In the genomic region with DNA sequence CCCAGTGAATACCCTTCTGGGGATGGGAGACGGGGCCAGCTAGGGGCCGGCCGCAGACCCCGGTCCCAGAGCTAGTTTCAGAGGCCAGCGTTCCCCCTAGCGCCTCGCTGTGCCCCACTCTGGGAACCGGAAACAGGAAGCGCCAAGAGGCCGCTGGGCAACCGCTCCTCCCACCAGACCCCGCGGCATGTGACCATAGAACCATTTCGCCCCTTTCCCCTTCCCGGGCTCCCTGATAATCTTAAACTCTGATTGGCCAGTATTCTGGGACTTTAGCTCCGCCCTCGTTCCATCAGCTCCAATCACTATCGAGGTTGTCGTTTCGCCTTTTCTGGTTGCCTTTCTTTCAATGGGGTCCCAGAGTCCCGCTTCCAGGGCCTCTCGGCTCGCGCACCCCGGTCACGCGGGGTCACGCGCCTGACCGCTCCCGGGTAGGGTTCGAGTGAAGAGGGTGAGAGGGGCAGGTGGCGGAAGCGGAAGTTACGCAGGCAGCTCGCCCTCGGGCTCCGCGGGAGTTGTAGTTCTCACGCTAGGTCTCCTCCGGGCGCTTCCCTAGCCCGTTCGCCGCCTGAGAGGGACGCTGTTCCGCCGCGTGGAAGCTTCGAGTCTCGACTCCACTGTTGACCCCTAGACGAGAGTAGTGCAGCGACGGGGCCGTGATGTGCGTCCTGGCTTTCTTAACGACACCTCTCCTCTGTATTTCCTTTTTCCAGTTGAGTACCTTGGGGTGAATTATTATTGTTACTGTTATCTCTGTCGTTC, we compare ENCODE assay signal across 1 cellular context.
TF ChIP-seq lines count a peak whose summit lies in the region.

A gene (minus strand): TSS at position 121 of the 762 bp plus-strand sequence. CDS start 3,241 bp downstream, outside the sequence.

TF ChIP-seq in HepG2, 621 proteins besides CTCF, POLR2A, EP300 and RAD21 (continued from another document and continues in another):
- TF ChIP-seq, protein P1, sequence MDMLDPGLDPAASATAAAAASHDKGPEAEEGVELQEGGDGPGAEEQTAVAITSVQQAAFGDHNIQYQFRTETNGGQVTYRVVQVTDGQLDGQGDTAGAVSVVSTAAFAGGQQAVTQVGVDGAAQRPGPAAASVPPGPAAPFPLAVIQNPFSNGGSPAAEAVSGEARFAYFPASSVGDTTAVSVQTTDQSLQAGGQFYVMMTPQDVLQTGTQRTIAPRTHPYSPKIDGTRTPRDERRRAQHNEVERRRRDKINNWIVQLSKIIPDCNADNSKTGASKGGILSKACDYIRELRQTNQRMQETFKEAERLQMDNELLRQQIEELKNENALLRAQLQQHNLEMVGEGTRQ (IDR thresholded peaks at IDR 0.05; ENCODE audit: low read depth, low read length), result peak; percentile 84
- TF ChIP-seq, protein P1 (CRISPR knock-in tag; IDR thresholded peaks at IDR 0.05; ENCODE audit: borderline replicate concordance), result peak; percentile 95
- TF ChIP-seq GTF3A (CRISPR knock-in tag; conservative IDR thresholded peaks at IDR 0.05), result peak; percentile 65; the same call in 1 of the 2 replicates
- TF ChIP-seq NR1H2 (CRISPR knock-in tag; IDR thresholded peaks at IDR 0.05; ENCODE audit: borderline replicate concordance, low read depth), result no peak
- TF ChIP-seq CBX5 (CRISPR knock-in tag; IDR thresholded peaks at IDR 0.05; ENCODE audit: borderline replicate concordance), result peak; percentile 41; the same call in 1 of the 2 replicates
- TF ChIP-seq ZNF572 (CRISPR knock-in tag; IDR thresholded peaks at IDR 0.05), result no peak
- TF ChIP-seq ZBTB3 (CRISPR knock-in tag; IDR thresholded peaks at IDR 0.05; ENCODE audit: borderline replicate concordance, low read depth), result peak; percentile 37; the same call in 1 of the 2 replicates
- peak; percentile 83 for TF ChIP-seq MED13 (CRISPR knock-in tag; IDR thresholded peaks at IDR 0.05)
- no peak for TF ChIP-seq ZNF552 (CRISPR knock-in tag; IDR thresholded peaks at IDR 0.05; ENCODE audit: borderline replicate concordance)
- TF ChIP-seq ZNF274 (CRISPR knock-in tag; IDR thresholded peaks at IDR 0.05), result 0 out of 2 replicates have a peak, but pooled peaks have one; percentile 39
- no peak for TF ChIP-seq CCAR2 (optimal IDR thresholded peaks at IDR 0.05; ENCODE audit: low read depth, low read length)
- TF ChIP-seq, protein P2, sequence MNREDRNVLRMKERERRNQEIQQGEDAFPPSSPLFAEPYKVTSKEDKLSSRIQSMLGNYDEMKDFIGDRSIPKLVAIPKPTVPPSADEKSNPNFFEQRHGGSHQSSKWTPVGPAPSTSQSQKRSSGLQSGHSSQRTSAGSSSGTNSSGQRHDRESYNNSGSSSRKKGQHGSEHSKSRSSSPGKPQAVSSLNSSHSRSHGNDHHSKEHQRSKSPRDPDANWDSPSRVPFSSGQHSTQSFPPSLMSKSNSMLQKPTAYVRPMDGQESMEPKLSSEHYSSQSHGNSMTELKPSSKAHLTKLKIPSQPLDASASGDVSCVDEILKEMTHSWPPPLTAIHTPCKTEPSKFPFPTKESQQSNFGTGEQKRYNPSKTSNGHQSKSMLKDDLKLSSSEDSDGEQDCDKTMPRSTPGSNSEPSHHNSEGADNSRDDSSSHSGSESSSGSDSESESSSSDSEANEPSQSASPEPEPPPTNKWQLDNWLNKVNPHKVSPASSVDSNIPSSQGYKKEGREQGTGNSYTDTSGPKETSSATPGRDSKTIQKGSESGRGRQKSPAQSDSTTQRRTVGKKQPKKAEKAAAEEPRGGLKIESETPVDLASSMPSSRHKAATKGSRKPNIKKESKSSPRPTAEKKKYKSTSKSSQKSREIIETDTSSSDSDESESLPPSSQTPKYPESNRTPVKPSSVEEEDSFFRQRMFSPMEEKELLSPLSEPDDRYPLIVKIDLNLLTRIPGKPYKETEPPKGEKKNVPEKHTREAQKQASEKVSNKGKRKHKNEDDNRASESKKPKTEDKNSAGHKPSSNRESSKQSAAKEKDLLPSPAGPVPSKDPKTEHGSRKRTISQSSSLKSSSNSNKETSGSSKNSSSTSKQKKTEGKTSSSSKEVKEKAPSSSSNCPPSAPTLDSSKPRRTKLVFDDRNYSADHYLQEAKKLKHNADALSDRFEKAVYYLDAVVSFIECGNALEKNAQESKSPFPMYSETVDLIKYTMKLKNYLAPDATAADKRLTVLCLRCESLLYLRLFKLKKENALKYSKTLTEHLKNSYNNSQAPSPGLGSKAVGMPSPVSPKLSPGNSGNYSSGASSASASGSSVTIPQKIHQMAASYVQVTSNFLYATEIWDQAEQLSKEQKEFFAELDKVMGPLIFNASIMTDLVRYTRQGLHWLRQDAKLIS (CRISPR knock-in tag; IDR thresholded peaks at IDR 0.05), result no peak
- peak; percentile 20; the same call in 1 of the 2 replicates for TF ChIP-seq ZSCAN12 (CRISPR knock-in tag; IDR thresholded peaks at IDR 0.05)
- no peak for TF ChIP-seq SOX13 (IDR thresholded peaks at IDR 0.05)
- no peak; a peak in 2 of 4 replicates for TF ChIP-seq SOX13 (CRISPR knock-in tag; conservative IDR thresholded peaks at IDR 0.05 in 1 of 2, IDR thresholded peaks at IDR 0.05 in 1 of 2)
- TF ChIP-seq HNF4G (IDR thresholded peaks at IDR 0.05; ENCODE audit: borderline replicate concordance, low read depth, low read length), result no peak
- TF ChIP-seq HNF4G (CRISPR knock-in tag; IDR thresholded peaks at IDR 0.05; ENCODE audit: borderline replicate concordance, low read depth), result no peak
- no peak for TF ChIP-seq ZNF251 (CRISPR knock-in tag; IDR thresholded peaks at IDR 0.05)
- peak; percentile 30; the same call in 1 of the 2 replicates for TF ChIP-seq ELF3 (CRISPR knock-in tag; IDR thresholded peaks at IDR 0.05)
- TF ChIP-seq ZNF605 (CRISPR knock-in tag; IDR thresholded peaks at IDR 0.05), result no peak
- no peak for TF ChIP-seq MBD4 (IDR thresholded peaks at IDR 0.05; ENCODE audit: borderline replicate concordance, low read length)
- peak; percentile 71 for TF ChIP-seq TAF15 (IDR thresholded peaks at IDR 0.05; ENCODE audit: low read depth, low read length, poor library complexity, severe bottlenecking)
- TF ChIP-seq, protein P3, sequence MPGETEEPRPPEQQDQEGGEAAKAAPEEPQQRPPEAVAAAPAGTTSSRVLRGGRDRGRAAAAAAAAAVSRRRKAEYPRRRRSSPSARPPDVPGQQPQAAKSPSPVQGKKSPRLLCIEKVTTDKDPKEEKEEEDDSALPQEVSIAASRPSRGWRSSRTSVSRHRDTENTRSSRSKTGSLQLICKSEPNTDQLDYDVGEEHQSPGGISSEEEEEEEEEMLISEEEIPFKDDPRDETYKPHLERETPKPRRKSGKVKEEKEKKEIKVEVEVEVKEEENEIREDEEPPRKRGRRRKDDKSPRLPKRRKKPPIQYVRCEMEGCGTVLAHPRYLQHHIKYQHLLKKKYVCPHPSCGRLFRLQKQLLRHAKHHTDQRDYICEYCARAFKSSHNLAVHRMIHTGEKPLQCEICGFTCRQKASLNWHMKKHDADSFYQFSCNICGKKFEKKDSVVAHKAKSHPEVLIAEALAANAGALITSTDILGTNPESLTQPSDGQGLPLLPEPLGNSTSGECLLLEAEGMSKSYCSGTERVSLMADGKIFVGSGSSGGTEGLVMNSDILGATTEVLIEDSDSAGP (CRISPR knock-in tag; IDR thresholded peaks at IDR 0.05; ENCODE audit: borderline replicate concordance), result peak; percentile 79
- TF ChIP-seq HNRNPLL (IDR thresholded peaks at IDR 0.05; ENCODE audit: low read depth, low read length, poor library complexity, severe bottlenecking), result peak; percentile 77
- TF ChIP-seq, protein P4, sequence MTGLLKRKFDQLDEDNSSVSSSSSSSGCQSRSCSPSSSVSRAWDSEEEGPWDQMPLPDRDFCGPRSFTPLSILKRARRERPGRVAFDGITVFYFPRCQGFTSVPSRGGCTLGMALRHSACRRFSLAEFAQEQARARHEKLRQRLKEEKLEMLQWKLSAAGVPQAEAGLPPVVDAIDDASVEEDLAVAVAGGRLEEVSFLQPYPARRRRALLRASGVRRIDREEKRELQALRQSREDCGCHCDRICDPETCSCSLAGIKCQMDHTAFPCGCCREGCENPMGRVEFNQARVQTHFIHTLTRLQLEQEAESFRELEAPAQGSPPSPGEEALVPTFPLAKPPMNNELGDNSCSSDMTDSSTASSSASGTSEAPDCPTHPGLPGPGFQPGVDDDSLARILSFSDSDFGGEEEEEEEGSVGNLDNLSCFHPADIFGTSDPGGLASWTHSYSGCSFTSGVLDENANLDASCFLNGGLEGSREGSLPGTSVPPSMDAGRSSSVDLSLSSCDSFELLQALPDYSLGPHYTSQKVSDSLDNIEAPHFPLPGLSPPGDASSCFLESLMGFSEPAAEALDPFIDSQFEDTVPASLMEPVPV (CRISPR knock-in tag; IDR thresholded peaks at IDR 0.05), result peak; percentile 86
- TF ChIP-seq CREB1 (IDR thresholded peaks at IDR 0.05), result peak; percentile 89
- TF ChIP-seq CREB1 (CRISPR knock-in tag; IDR thresholded peaks at IDR 0.05), result peak; percentile 99
- TF ChIP-seq MATR3 (CRISPR knock-in tag; IDR thresholded peaks at IDR 0.05), result no peak
- TF ChIP-seq ZNF629 (CRISPR knock-in tag; conservative IDR thresholded peaks at IDR 0.05), result no peak
- TF ChIP-seq, protein P5, sequence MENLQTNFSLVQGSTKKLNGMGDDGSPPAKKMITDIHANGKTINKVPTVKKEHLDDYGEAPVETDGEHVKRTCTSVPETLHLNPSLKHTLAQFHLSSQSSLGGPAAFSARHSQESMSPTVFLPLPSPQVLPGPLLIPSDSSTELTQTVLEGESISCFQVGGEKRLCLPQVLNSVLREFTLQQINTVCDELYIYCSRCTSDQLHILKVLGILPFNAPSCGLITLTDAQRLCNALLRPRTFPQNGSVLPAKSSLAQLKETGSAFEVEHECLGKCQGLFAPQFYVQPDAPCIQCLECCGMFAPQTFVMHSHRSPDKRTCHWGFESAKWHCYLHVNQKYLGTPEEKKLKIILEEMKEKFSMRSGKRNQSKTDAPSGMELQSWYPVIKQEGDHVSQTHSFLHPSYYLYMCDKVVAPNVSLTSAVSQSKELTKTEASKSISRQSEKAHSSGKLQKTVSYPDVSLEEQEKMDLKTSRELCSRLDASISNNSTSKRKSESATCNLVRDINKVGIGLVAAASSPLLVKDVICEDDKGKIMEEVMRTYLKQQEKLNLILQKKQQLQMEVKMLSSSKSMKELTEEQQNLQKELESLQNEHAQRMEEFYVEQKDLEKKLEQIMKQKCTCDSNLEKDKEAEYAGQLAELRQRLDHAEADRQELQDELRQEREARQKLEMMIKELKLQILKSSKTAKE (CRISPR knock-in tag; IDR thresholded peaks at IDR 0.05; ENCODE audit: borderline replicate concordance), result no peak
- TF ChIP-seq, protein P6, sequence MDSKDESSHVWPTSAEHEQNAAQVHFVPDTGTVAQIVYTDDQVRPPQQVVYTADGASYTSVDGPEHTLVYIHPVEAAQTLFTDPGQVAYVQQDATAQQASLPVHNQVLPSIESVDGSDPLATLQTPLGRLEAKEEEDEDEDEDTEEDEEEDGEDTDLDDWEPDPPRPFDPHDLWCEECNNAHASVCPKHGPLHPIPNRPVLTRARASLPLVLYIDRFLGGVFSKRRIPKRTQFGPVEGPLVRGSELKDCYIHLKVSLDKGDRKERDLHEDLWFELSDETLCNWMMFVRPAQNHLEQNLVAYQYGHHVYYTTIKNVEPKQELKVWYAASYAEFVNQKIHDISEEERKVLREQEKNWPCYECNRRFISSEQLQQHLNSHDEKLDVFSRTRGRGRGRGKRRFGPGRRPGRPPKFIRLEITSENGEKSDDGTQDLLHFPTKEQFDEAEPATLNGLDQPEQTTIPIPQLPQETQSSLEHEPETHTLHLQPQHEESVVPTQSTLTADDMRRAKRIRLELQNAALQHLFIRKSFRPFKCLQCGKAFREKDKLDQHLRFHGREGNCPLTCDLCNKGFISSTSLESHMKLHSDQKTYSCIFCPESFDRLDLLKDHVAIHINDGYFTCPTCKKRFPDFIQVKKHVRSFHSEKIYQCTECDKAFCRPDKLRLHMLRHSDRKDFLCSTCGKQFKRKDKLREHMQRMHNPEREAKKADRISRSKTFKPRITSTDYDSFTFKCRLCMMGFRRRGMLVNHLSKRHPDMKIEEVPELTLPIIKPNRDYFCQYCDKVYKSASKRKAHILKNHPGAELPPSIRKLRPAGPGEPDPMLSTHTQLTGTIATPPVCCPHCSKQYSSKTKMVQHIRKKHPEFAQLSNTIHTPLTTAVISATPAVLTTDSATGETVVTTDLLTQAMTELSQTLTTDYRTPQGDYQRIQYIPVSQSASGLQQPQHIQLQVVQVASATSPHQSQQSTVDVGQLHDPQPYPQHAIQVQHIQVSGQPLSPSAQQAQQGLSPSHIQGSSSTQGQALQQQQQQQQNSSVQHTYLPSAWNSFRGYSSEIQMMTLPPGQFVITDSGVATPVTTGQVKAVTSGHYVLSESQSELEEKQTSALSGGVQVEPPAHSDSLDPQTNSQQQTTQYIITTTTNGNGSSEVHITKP (CRISPR knock-in tag; IDR thresholded peaks at IDR 0.05; ENCODE audit: low read depth), result no peak
- no peak for TF ChIP-seq EZH2 (conservative IDR thresholded peaks at IDR 0.05; ENCODE audit: low read depth, low read length)
- TF ChIP-seq, protein P7, sequence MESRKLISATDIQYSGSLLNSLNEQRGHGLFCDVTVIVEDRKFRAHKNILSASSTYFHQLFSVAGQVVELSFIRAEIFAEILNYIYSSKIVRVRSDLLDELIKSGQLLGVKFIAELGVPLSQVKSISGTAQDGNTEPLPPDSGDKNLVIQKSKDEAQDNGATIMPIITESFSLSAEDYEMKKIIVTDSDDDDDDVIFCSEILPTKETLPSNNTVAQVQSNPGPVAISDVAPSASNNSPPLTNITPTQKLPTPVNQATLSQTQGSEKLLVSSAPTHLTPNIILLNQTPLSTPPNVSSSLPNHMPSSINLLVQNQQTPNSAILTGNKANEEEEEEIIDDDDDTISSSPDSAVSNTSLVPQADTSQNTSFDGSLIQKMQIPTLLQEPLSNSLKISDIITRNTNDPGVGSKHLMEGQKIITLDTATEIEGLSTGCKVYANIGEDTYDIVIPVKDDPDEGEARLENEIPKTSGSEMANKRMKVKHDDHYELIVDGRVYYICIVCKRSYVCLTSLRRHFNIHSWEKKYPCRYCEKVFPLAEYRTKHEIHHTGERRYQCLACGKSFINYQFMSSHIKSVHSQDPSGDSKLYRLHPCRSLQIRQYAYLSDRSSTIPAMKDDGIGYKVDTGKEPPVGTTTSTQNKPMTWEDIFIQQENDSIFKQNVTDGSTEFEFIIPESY (CRISPR knock-in tag; IDR thresholded peaks at IDR 0.05), result 0 out of 2 replicates have a peak, but pooled peaks have one; percentile 6
- TF ChIP-seq ZNF143 (CRISPR knock-in tag; IDR thresholded peaks at IDR 0.05), result peak; percentile 99
- peak; percentile 97 for TF ChIP-seq ELF4 (CRISPR knock-in tag; IDR thresholded peaks at IDR 0.05; ENCODE audit: borderline replicate concordance)
- TF ChIP-seq, protein P8, sequence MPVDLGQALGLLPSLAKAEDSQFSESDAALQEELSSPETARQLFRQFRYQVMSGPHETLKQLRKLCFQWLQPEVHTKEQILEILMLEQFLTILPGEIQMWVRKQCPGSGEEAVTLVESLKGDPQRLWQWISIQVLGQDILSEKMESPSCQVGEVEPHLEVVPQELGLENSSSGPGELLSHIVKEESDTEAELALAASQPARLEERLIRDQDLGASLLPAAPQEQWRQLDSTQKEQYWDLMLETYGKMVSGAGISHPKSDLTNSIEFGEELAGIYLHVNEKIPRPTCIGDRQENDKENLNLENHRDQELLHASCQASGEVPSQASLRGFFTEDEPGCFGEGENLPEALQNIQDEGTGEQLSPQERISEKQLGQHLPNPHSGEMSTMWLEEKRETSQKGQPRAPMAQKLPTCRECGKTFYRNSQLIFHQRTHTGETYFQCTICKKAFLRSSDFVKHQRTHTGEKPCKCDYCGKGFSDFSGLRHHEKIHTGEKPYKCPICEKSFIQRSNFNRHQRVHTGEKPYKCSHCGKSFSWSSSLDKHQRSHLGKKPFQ (CRISPR knock-in tag; IDR thresholded peaks at IDR 0.05; ENCODE audit: insufficient replicate concordance), result no peak
- TF ChIP-seq ZNF260 (CRISPR knock-in tag; IDR thresholded peaks at IDR 0.05; ENCODE audit: borderline replicate concordance, low read depth), result no peak
